ENCODE assay signal across 17 cellular contexts in the genomic region with DNA sequence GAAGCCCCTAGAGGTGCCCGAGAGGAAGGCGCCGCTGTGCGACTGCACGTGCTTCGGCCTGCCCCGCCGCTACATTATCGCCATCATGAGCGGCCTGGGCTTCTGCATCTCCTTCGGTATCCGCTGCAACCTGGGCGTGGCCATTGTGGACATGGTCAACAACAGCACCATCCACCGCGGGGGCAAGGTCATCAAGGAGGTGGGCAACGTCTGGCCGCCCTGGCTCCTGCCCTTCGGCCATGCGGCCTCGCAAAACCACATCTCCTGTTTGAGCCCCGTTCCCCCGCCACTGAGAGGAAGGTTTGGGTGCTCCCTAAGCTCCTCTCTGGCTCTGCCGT. TPM values are rescaled to one million over a fixed set of nuclear protein-coding genes. Genes with fewer than 3 reads are reported as not detected.
"Had no signal": no experiment of that assay in that cellular context is flagged by ENCODE, and none has a peak within 500 bp of the region (broad histone marks: within the 10 kb centered on the region; RNA-seq: fewer than 3 reads in every experiment).

No MANE protein-coding gene starts in this region.

- FAIRE-seq: pancreas had no signal

- H3K4me1 ChIP-seq: breast epithelium, pancreas, thyroid gland had no signal

- DNase-seq: activated CD4-positive, alpha-beta T cell treated with anti-CD3 and anti-CD28 coated beads, Interleukin-2, amount 10 ng/mL, durations not matched to agents 24 days and 14 days; activated effector memory CD4-positive, alpha-beta T cell treated with anti-CD3 and anti-CD28 coated beads, Interleukin-2, amount 50 U/mL, for 16 hours; activated T-cell treated with anti-CD3 and anti-CD28 coated beads, Interleukin-2, amount 50 U/mL, for 1 hour; anterior cingulate cortex; esophagus squamous epithelium; foreskin fibroblast; kidney glomerular epithelial cell; T-helper 1 cell; thyroid gland; WERI-Rb-1 had no signal

- H3K27ac ChIP-seq: breast epithelium, esophagus squamous epithelium, pancreas, skin epidermis, thyroid gland, WERI-Rb-1 had no signal

- H3K4me3 ChIP-seq: breast epithelium, esophagus squamous epithelium, pancreas, skin epidermis, thyroid gland had no signal

- H3K27ac Mint-ChIP-seq: activated CD4-positive, alpha-beta T cell treated with anti-CD3 and anti-CD28 coated beads, Interleukin-2, amount 10 ng/mL, durations not matched to agents 24 days and 14 days; activated naive CD4-positive, alpha-beta T cell treated with anti-CD3 and anti-CD28 coated beads, Interleukin-2, amount 50 U/mL, for 72 hours; nephron progenitor cell had no signal

- H3K36me3 ChIP-seq: breast epithelium, esophagus squamous epithelium, pancreas, thyroid gland, WERI-Rb-1 had no signal

- H3K4me1 Mint-ChIP-seq: activated CD4-positive, alpha-beta T cell treated with anti-CD3 and anti-CD28 coated beads, Interleukin-2, amount 10 ng/mL, durations not matched to agents 24 days and 14 days had no signal

- H3K4me3 Mint-ChIP-seq: activated CD4-positive, alpha-beta T cell treated with anti-CD3 and anti-CD28 coated beads, Interleukin-2, amount 10 ng/mL, durations not matched to agents 24 days and 14 days had no signal

- H3K9me3 ChIP-seq: breast epithelium, esophagus squamous epithelium, pancreas, thyroid gland had no signal

RNA-seq across cellular contexts. Expression of a gene that starts 3.4 kb away (rescaled TPM):
- total RNA-seq: activated CD4-positive, alpha-beta T cell treated with anti-CD3 and anti-CD28 coated beads, Interleukin-2, amount 10 ng/mL, durations not matched to agents 24 days and 14 days; activated naive CD4-positive, alpha-beta T cell treated with anti-CD3 and anti-CD28 coated beads, Interleukin-2, amount 50 U/mL, for 72 hours; breast epithelium; dermis microvascular lymphatic vessel endothelial cell; esophagus squamous epithelium; liver; thyroid gland had no signal
- polyA plus RNA-seq: liver had no signal
